In genomic region chr6:71419217-71419953, GRCh38 we compare ENCODE assay signal across 8 cellular contexts.
DNase-seq lines count a peak whose midpoint lies in the region; ATAC-seq and TF ChIP-seq lines count a peak whose summit lies in the region.

No MANE protein-coding gene starts in this region.

- H3K4me3 ChIP-seq in ascending aorta: peak overlapping the region; percentile 85 to 95
- H3K4me3 ChIP-seq in iPS-20b (ENCODE audit: low read length): peak overlapping the region; percentile 84
- peak overlapping the region; percentile 94 to 97 (median 95) for H3K4me3 ChIP-seq in subcutaneous abdominal adipose tissue (ENCODE audit: low read depth in 1 of 5, low read length in 5 of 5)

- ATAC-seq in HG03521 (IDR thresholded peaks at IDR 0.05; ENCODE audit: unreplicated experiment) (no peak), GM18517 (IDR thresholded peaks at IDR 0.05; ENCODE audit: unreplicated experiment) (no peak)

- H3K27me3 ChIP-seq in ascending aorta: no peaks in the 10 kb centered on the region
- peaks cover 29% of the 10 kb centered on the region for H3K27me3 ChIP-seq in iPS-20b (ENCODE audit: insufficient read depth, low read length)
- H3K27me3 ChIP-seq in subcutaneous abdominal adipose tissue (ENCODE audit: control insufficient read depth in 5 of 5, insufficient read depth in 4 of 5, low read length in 5 of 5): no peaks in the 10 kb centered on the region

- H3K9me3 ChIP-seq in ascending aorta (no peaks in the 10 kb centered on the region), iPS-20b (ENCODE audit: insufficient read depth, low read depth, low read length) (no peaks in the 10 kb centered on the region), subcutaneous abdominal adipose tissue (ENCODE audit: control insufficient read depth in 5 of 5, low read length in 5 of 5) (no peaks in the 10 kb centered on the region)

- intact Hi-C loops in ascending aorta (cut with DNase I): no loop called here

- DNase-seq in DMS53 (lab: John Stamatoyannopoulos, UW) (peak; percentile 57), DMS53 treated with DMSO at 0.1 percent for 48 hours (lab: John Stamatoyannopoulos, UW; ENCODE audit: unreplicated experiment) (no peak), ascending aorta (ENCODE audit: low spot score in 2 of 2) (no peak), AML-193 (lab: John Stamatoyannopoulos, UW) (no peak)

- H3K4me1 ChIP-seq in ascending aorta (peaks cover 0 to 8% of the 10 kb centered on the region in 2 donors), iPS-20b (ENCODE audit: insufficient read depth, low read length) (no peaks in the 10 kb centered on the region; the same call in 1 of the 2 replicates), subcutaneous abdominal adipose tissue (ENCODE audit: control insufficient read depth in 5 of 5, insufficient read depth in 5 of 5, low read length in 5 of 5) (peaks cover 2 to 39% (median 28%) of the 10 kb centered on the region in 5 donors)

- peaks cover 8 to 24% of the 10 kb centered on the region in 2 donors for H3K36me3 ChIP-seq in ascending aorta
- peaks cover 4% of the 10 kb centered on the region; the same call in 1 of the 2 replicates for H3K36me3 ChIP-seq in iPS-20b (ENCODE audit: insufficient read depth, low read depth, low read length)
- H3K36me3 ChIP-seq in subcutaneous abdominal adipose tissue (ENCODE audit: control insufficient read depth in 5 of 5, insufficient read depth in 5 of 5, low read length in 5 of 5): peaks cover 19 to 23% (median 23%) of the 10 kb centered on the region in 5 donors

- peak overlapping the region; percentile 96 to 100 for H3K27ac ChIP-seq in ascending aorta
- H3K27ac ChIP-seq in iPS-20b (ENCODE audit: low read length): no peak overlapping the region
- peak overlapping the region; percentile 98 for H3K27ac ChIP-seq in subcutaneous abdominal adipose tissue (ENCODE audit: low read depth, low read length)

- H3K9ac ChIP-seq in iPS-20b (ENCODE audit: low read depth, low read length) (peak overlapping the region; percentile 39; the same call in 1 of the 2 replicates), subcutaneous abdominal adipose tissue (ENCODE audit: low read length in 5 of 5) (peak overlapping the region; percentile 91 to 97 (median 94))

- no peak for TF ChIP-seq CTCF in ascending aorta (IDR thresholded peaks at IDR 0.05)
